In the genomic region with DNA sequence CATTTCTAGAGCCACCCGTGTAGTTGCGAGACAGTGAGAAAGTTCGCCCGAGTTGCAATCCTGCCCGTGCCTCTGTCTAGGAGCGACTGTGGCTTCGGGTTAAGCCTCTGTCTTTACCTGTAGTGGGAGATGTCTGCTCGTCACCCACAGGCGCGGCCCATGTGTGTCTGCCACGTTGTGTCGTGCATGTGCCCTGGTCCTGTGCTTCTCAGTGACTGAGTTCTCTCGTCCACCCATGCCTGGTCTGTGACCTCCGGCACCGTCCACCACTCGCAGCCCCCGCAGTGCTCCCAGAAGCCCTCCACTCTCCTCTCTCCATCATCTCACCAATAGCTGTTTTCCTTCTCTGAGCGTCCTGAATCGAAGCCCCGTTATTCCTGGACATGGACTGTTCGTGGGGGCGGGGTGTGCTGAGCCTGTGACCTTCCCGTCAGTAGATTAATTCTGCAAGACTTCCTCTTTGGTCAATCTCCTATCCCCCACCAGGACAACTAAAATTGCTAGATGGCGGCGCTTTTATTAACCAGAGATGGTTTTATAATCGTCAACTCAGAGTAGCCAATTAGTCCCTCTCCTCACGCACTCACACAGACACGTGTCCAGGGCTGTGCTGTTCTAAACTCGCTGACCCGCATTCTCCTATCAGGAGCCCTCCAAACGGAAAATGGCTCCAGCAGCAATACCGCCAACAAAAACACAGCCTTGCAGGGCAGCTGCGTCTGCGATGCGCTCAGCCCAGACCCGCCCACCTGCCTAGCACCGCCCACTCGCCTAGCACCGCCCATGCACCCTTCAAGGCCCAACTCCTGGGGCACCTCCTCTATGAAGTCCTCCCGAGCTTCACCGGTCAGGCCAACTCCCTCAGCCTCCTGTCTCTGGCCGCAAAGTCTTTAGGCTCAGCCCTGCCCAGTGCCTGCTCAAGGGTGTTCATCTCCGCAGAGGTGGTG, we compare ENCODE assay signal across 18 cellular contexts.
DNase-seq lines count a peak whose midpoint lies in the region; ATAC-seq and TF ChIP-seq lines count a peak whose summit lies in the region.
"Had no signal": no experiment of that assay in that cellular context is flagged by ENCODE, and none has a peak within 500 bp of the region (broad histone marks: within the 10 kb centered on the region; RNA-seq: fewer than 3 reads in every experiment).

No MANE protein-coding gene starts in this region.

- intact Hi-C loops in posterior vena cava (cut with DNase I) (no loop called here), ascending aorta (cut with DNase I) (no loop called here), A673 (cut with micrococcal nuclease; ENCODE audit: unreplicated experiment) (no loop called here)

- H3K4me1 ChIP-seq in ascending aorta (no peaks in the 10 kb centered on the region), A673 (ENCODE audit: insufficient read depth, low read length, poor library complexity, severe bottlenecking) (no peaks in the 10 kb centered on the region)

- H3K27me3 ChIP-seq in H7 (ENCODE audit: control insufficient read depth, insufficient read depth, low read length) = no peaks in the 10 kb centered on the region; the same call in none of the 2 replicates
- no peaks in the 10 kb centered on the region for H3K27me3 ChIP-seq in ascending aorta
- H3K27me3 ChIP-seq in A673 (replicated peaks; ENCODE audit: insufficient read depth, low read depth, low read length, poor library complexity) = peaks cover 8% of the 10 kb centered on the region

- ATAC-seq in GM19397 (IDR thresholded peaks at IDR 0.05; ENCODE audit: unreplicated experiment) = no peak
- ATAC-seq: HepG2, Panc1 had no signal

- H3K4me3 ChIP-seq in H7 (ENCODE audit: insufficient read depth, low read depth, low read length) = no peak overlapping the region
- H3K4me3 ChIP-seq in ascending aorta = no peak overlapping the region
- no peak overlapping the region for H3K4me3 ChIP-seq in A673 (ENCODE audit: low read depth, low read length, poor library complexity, severe bottlenecking)

- no peaks in the 10 kb centered on the region for H3K36me3 ChIP-seq in H7 (replicated peaks; ENCODE audit: control insufficient read depth, insufficient read depth, low read length)
- H3K36me3 ChIP-seq in ascending aorta = no peaks in the 10 kb centered on the region
- H3K36me3 ChIP-seq in A673 (ENCODE audit: insufficient read depth, low read length, poor library complexity, severe bottlenecking) = no peaks in the 10 kb centered on the region

- no TSS peak for BruUV-seq in A673 (replicated peaks; lab: Mats Ljungman, UMichigan)

- H3K27ac ChIP-seq in ascending aorta (no peak overlapping the region), A673 (ENCODE audit: low read depth, low read length, poor library complexity, severe bottlenecking) (no peak overlapping the region)

- peak; percentile 79 for DNase-seq in H7
- peak; percentile 47 for DNase-seq in ecto neural progenitor cell (ENCODE audit: low spot score)
- peak; percentile 43 for DNase-seq in islet precursor cell
- DNase-seq in posterior vena cava (ENCODE audit: low spot score) = peak; percentile 82
- DNase-seq in ascending aorta (ENCODE audit: low spot score in 2 of 2) = no peak
- DNase-seq in A673 (ENCODE audit: low spot score) = no peak
- DNase-seq: ACHN, AML-193, Caco-2, EL, HFFc6, NCI-H1092, NCI-H146, NCI-H510A treated with DMSO at 0.1 percent for 48 hours, NCI-H82 had no signal

- H3K9me3 ChIP-seq in ascending aorta (no peaks in the 10 kb centered on the region), A673 (ENCODE audit: low read depth, low read length, poor library complexity, severe bottlenecking) (no peaks in the 10 kb centered on the region)
- H3K9me3 ChIP-seq: Caco-2 had no signal

- TF ChIP-seq CTCF in ascending aorta (IDR thresholded peaks at IDR 0.05) (no peak), A673 (conservative IDR thresholded peaks at IDR 0.05; ENCODE audit: low read depth, low read length) (no peak)

- CTCF ChIA-PET in A673 (lab: Charles Lee) = no interaction called here

- POLR2A ChIA-PET in A673 (lab: Charles Lee; ENCODE audit: low non-redundant PET) = no interaction called here

Comparison
In these comparisons a context has a peak if more than half of its experiments do, and no peak if none do; other contexts are left out.
1. DNase-seq: peak in H7 (single experiment), ecto neural progenitor cell (single experiment), islet precursor cell (single experiment) and posterior vena cava (single experiment); none in ascending aorta (0 of 2) and A673 (single experiment).